14 cellular contexts compared by ENCODE assay signal in genomic region chr4:153546273-153546672, GRCh38.
"Had no signal": no experiment of that assay in that cellular context is flagged by ENCODE, and none has a peak within 500 bp of the region (broad histone marks: within the 10 kb centered on the region; RNA-seq: fewer than 3 reads in every experiment).

No MANE protein-coding gene starts in this region.

- DNase-seq: activated CD4-positive, alpha-beta T cell treated with anti-CD3 and anti-CD28 coated beads, Interleukin-2, amount 10 ng/mL, durations not matched to agents 24 days and 14 days; activated effector memory CD4-positive, alpha-beta T cell treated with anti-CD3 and anti-CD28 coated beads, Interleukin-2, amount 50 U/mL, for 16 hours; activated T-cell treated with anti-CD3 and anti-CD28 coated beads, Interleukin-2, amount 50 U/mL, for 1 hour; colonic mucosa; esophagus squamous epithelium; foreskin keratinocyte; head of caudate nucleus; left colon; mucosa of descending colon; SK-N-SH; stimulated activated CD4-positive, alpha-beta T cell treated with anti-CD3 and anti-CD28 coated beads, Interleukin-2, amount 100 ng/mL, for 48 hours; T-helper 1 cell; thyroid gland had no signal

- H3K9me3 ChIP-seq: colonic mucosa, esophagus squamous epithelium, mucosa of descending colon, SK-N-SH, thyroid gland had no signal

- H3K4me3 ChIP-seq: colonic mucosa, esophagus squamous epithelium, mucosa of descending colon, thyroid gland had no signal

- H3K36me3 ChIP-seq: colonic mucosa, thyroid gland had no signal

- H3K4me3 Mint-ChIP-seq: activated CD4-positive, alpha-beta T cell treated with anti-CD3 and anti-CD28 coated beads, Interleukin-2, amount 10 ng/mL, durations not matched to agents 24 days and 14 days; WTC11 had no signal

- H3K9me3 Mint-ChIP-seq: activated CD4-positive, alpha-beta T cell treated with anti-CD3 and anti-CD28 coated beads, Interleukin-2, amount 10 ng/mL, durations not matched to agents 24 days and 14 days; WTC11 had no signal

- H3K27me3 Mint-ChIP-seq: activated CD4-positive, alpha-beta T cell treated with anti-CD3 and anti-CD28 coated beads, Interleukin-2, amount 10 ng/mL, durations not matched to agents 24 days and 14 days had no signal

- ATAC-seq: foreskin keratinocyte, left colon, mucosa of descending colon, WTC11 had no signal

- H3K27ac ChIP-seq: colonic mucosa, esophagus squamous epithelium, foreskin keratinocyte, thyroid gland had no signal

- H3K4me1 ChIP-seq: colonic mucosa, foreskin keratinocyte, thyroid gland had no signal

- H3K27me3 ChIP-seq: colonic mucosa, esophagus squamous epithelium, foreskin keratinocyte, thyroid gland had no signal

- H3K27ac Mint-ChIP-seq: activated CD4-positive, alpha-beta T cell treated with anti-CD3 and anti-CD28 coated beads, Interleukin-2, amount 10 ng/mL, durations not matched to agents 24 days and 14 days; WTC11 had no signal
